Comparison of ENCODE assay signal across 18 cellular contexts in genomic region chr2:142599504-142599903, GRCh38.
A peak's percentile ranks its signal among the peaks of the same experiment; 100 is the strongest.
DNase-seq lines count a peak whose midpoint lies in the region; ATAC-seq lines count a peak whose summit lies in the region.
"Had no signal": no experiment of that assay in that cellular context is flagged by ENCODE, and none has a peak within 500 bp of the region (broad histone marks: within the 10 kb centered on the region; RNA-seq: fewer than 3 reads in every experiment).

No MANE protein-coding gene starts in this region.

- no peak overlapping the region for H3K4me3 Mint-ChIP-seq in activated T-helper 1 cell treated with anti-CD3 and anti-CD28 coated beads, Interleukin-12 subunit alpha, Interleukin-12 subunit beta, Interleukin-2, Interleukin-4 antibody, amounts not matched to agents 30 ng/mL and 10 ng/mL and 1 ng/mL, durations not matched to agents 14 hours and 24 hours and 36 hours
- H3K4me3 Mint-ChIP-seq: B cell; CD8-positive, alpha-beta T cell; GM23338; HFFc6 had no signal

- H3K27me3 Mint-ChIP-seq in activated T-helper 1 cell treated with anti-CD3 and anti-CD28 coated beads, Interleukin-12 subunit alpha, Interleukin-12 subunit beta, Interleukin-2, Interleukin-4 antibody, amounts not matched to agents 30 ng/mL and 10 ng/mL and 1 ng/mL, durations not matched to agents 14 hours and 24 hours and 36 hours (ENCODE audit: insufficient read depth) = no peaks in the 10 kb centered on the region

- ATAC-seq in esophagus mucosa (no peak), GM18867 (IDR thresholded peaks at IDR 0.05; ENCODE audit: unreplicated experiment) (no peak), HG02938 (IDR thresholded peaks at IDR 0.05; ENCODE audit: unreplicated experiment) (no peak)
- ATAC-seq: CD8-positive, alpha-beta T cell; GM12878; GM23338; HCT116; K562 had no signal

- no peaks in the 10 kb centered on the region for H3K36me3 Mint-ChIP-seq in activated T-helper 1 cell treated with anti-CD3 and anti-CD28 coated beads, Interleukin-12 subunit alpha, Interleukin-12 subunit beta, Interleukin-2, Interleukin-4 antibody, amounts not matched to agents 30 ng/mL and 10 ng/mL and 1 ng/mL, durations not matched to agents 14 hours and 24 hours and 36 hours (ENCODE audit: low read depth)
- H3K36me3 Mint-ChIP-seq: CD8-positive, alpha-beta T cell had no signal

- no peak overlapping the region for H3K27ac Mint-ChIP-seq in activated T-helper 1 cell treated with anti-CD3 and anti-CD28 coated beads, Interleukin-12 subunit alpha, Interleukin-12 subunit beta, Interleukin-2, Interleukin-4 antibody, amounts not matched to agents 30 ng/mL and 10 ng/mL and 1 ng/mL, durations not matched to agents 14 hours and 24 hours and 36 hours
- H3K27ac Mint-ChIP-seq: B cell; CD8-positive, alpha-beta T cell; GM23338; HFFc6 had no signal

- intact Hi-C loops in activated T-helper 1 cell treated with anti-CD3 and anti-CD28 coated beads, Interleukin-12 subunit alpha, Interleukin-12 subunit beta, Interleukin-2, Interleukin-4 antibody, amounts not matched to agents 30 ng/mL and 10 ng/mL and 1 ng/mL, durations not matched to agents 14 hours and 24 hours and 36 hours (cut with micrococcal nuclease) = no loop called here

- peak; percentile 31 for DNase-seq in DMS53 (lab: John Stamatoyannopoulos, UW)
- peak; percentile 14 for DNase-seq in HCEC 1CT
- peak; percentile 6 for DNase-seq in kidney tubule cell (ENCODE audit: low spot score)
- DNase-seq in activated T-helper 1 cell treated with anti-CD3 and anti-CD28 coated beads, Interleukin-12 subunit alpha, Interleukin-12 subunit beta, Interleukin-2, Interleukin-4 antibody, amounts not matched to agents 30 ng/mL and 10 ng/mL and 1 ng/mL, durations not matched to agents 14 hours and 24 hours and 36 hours (ENCODE audit: low spot score) = no peak
- DNase-seq: 8988T; CD8-positive, alpha-beta T cell; COR-L47; DMS 273 treated with DMSO at 0.1 percent for 48 hours; DMS79; HFFc6 had no signal

- no peaks in the 10 kb centered on the region for H3K9me3 Mint-ChIP-seq in activated T-helper 1 cell treated with anti-CD3 and anti-CD28 coated beads, Interleukin-12 subunit alpha, Interleukin-12 subunit beta, Interleukin-2, Interleukin-4 antibody, amounts not matched to agents 30 ng/mL and 10 ng/mL and 1 ng/mL, durations not matched to agents 14 hours and 24 hours and 36 hours
- H3K9me3 Mint-ChIP-seq: CD8-positive, alpha-beta T cell; GM23338 had no signal

- H3K4me1 Mint-ChIP-seq in activated T-helper 1 cell treated with anti-CD3 and anti-CD28 coated beads, Interleukin-12 subunit alpha, Interleukin-12 subunit beta, Interleukin-2, Interleukin-4 antibody, amounts not matched to agents 30 ng/mL and 10 ng/mL and 1 ng/mL, durations not matched to agents 14 hours and 24 hours and 36 hours (ENCODE audit: low read depth) = no peaks in the 10 kb centered on the region
- H3K4me1 Mint-ChIP-seq: B cell, GM23338 had no signal
